In the genomic region with DNA sequence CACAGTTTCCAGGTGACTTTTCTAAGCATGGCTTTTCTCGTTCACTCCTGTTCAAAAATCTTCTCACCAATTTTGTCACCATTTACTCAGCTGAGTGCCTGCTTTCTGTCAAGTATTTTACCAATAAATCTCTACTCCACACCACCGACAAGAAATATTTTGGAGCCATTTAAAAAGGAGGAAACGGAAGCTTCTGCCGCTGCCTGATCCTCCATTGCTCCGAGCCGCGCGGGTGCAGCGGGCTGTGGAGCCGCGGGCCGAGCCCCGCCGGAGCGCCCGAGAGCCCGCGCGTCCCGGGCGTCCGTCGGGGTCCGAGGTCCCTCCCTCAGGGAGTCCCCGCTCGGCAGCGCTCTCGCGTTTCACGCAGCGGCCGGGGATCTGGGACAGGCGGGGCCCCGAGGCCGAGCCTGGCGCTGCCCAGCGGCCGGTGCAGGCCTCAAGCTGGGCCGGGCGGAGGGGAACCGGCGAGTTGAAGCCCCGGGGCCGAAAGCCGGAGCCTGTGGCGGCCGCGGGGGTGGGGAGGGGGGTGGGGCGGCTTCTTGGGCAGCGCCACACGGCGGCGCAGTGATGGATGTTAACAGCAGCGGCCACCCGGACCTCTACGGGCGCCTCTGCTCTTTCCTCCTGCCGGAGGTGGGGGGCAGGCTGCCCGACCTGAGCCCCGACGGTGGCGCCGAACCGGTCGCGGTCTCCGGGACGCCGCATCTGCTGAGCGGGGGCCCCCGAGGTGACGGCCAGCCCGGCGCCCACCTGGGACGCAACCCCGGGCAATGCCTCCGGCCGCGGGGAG, we compare ENCODE assay signal across 9 cellular contexts. TPM values are rescaled to one million over a fixed set of nuclear protein-coding genes. Genes with fewer than 3 reads are reported as not detected.
DNase-seq lines count a peak whose midpoint lies in the region; ATAC-seq, FAIRE-seq and TF ChIP-seq lines count a peak whose summit lies in the region.
"Had no signal": no experiment of that assay in that cellular context is flagged by ENCODE, and none has a peak within 500 bp of the region (broad histone marks: within the 10 kb centered on the region; RNA-seq: fewer than 3 reads in every experiment).

No MANE protein-coding gene starts in this region.

- H3K79me2 ChIP-seq in SK-N-SH (ENCODE audit: insufficient read depth): peaks cover 27% of the 10 kb centered on the region

- H3K4me2 ChIP-seq in SK-N-SH: peak overlapping the region; percentile 95

- no peak for TF ChIP-seq EP300 in SK-N-SH (IDR thresholded peaks at IDR 0.05; ENCODE audit: borderline replicate concordance in 1 of 2, low read depth in 1 of 2, low read length in 1 of 2)

- peak overlapping the region; percentile 87 for H3K9ac ChIP-seq in SK-N-SH

- FAIRE-seq in pancreas (lab: Jason Lieb, UNC): no peak

- H3K27me3 ChIP-seq in SK-N-SH (ENCODE audit: insufficient read depth): no peaks in the 10 kb centered on the region
- no peaks in the 10 kb centered on the region for H3K27me3 ChIP-seq in heart right ventricle
- no peaks in the 10 kb centered on the region for H3K27me3 ChIP-seq in pancreas

- no peak for TF ChIP-seq RAD21 in SK-N-SH (IDR thresholded peaks at IDR 0.05; ENCODE audit: low read length)

- intact Hi-C loops in heart right ventricle (cut with DNase I): loop anchor here in 6 of 10 donors (5.0 to 10.0 kb wide), 6 partner anchors 41 to 214 kb away; a partner anchor contains a TSS
- intact Hi-C loops in pancreas (cut with DNase I): no loop called here

- peak overlapping the region; percentile 60; the same call in 1 of the 2 replicates for H2AFZ ChIP-seq in SK-N-SH (ENCODE audit: low read depth)

- WGBS in SK-N-SH (ENCODE audit: low lambda C conversion rate): under 1% methylated on average over 33 of the region's 79 CpGs
- WGBS in heart right ventricle, 2 donors: 0 to 1% methylated on average over 72 to 79 of the region's 79 CpGs
- 1% methylated on average over 61 to 79 of the region's 79 CpGs for WGBS in pancreas, 2 donors

- H3K27ac ChIP-seq in SK-N-SH (ENCODE audit: low read depth in 2 of 2, low read length in 1 of 2) (peak overlapping the region; percentile 69 to 87), angular gyrus (ENCODE audit: low read depth, low read length) (peak overlapping the region; percentile 83), heart right ventricle (peak overlapping the region; percentile 78 to 99 (median 92)), pancreas (peak overlapping the region; percentile 60 to 92 (median 83))

- POLR2A ChIA-PET in GM10248 (lab: Yijun Ruan, JAX): no interaction called here
- POLR2A ChIA-PET in SK-N-SH (lab: Yijun Ruan, JAX): interaction anchor here (1.0 kb wide), 1 partner anchor 209 kb away, joined by 3 read pairs; no protein-coding TSS in a partner anchor

- peaks cover 5% of the 10 kb centered on the region for H3F3A ChIP-seq in SK-N-SH (replicated peaks; ENCODE audit: insufficient read depth)

- CTCF ChIA-PET in GM10248 (lab: Yijun Ruan, JAX) (no interaction called here), SK-N-SH (lab: Yijun Ruan, JAX) (interaction anchor here (2.1 kb wide), 1 partner anchor 211 kb away, joined by 10 read pairs; no protein-coding TSS in a partner anchor)

- ATAC-seq in heart right ventricle: peak; percentile 36 to 60 (median 47)
- ATAC-seq in pancreas: peak; percentile 32 to 50 (median 40)
- no peak for ATAC-seq in HG02610 (IDR thresholded peaks at IDR 0.05; ENCODE audit: unreplicated experiment)

- H3K4me3 ChIP-seq in SK-N-SH (ENCODE audit: low read depth in 2 of 2, low read length in 1 of 2) (peak overlapping the region; percentile 70 to 76), heart right ventricle (peak overlapping the region; percentile 58 to 98 (median 86)), pancreas (peak overlapping the region; percentile 64 to 78 (median 70))

- H3K9me2 ChIP-seq in SK-N-SH: no peaks in the 10 kb centered on the region

- H3K9me3 ChIP-seq in SK-N-SH (no peaks in the 10 kb centered on the region), heart right ventricle (no peaks in the 10 kb centered on the region), pancreas (no peaks in the 10 kb centered on the region)

- no peaks in the 10 kb centered on the region for H4K20me1 ChIP-seq in SK-N-SH (ENCODE audit: insufficient read depth)

- no peaks in the 10 kb centered on the region for H3K36me3 ChIP-seq in SK-N-SH (replicated peaks in 1 of 2; ENCODE audit: control insufficient read depth in 1 of 2, insufficient read depth in 2 of 2, low read length in 1 of 2)
- H3K36me3 ChIP-seq in heart right ventricle: no peaks in the 10 kb centered on the region
- H3K36me3 ChIP-seq in pancreas: no peaks in the 10 kb centered on the region

- TF ChIP-seq CTCF in GM10248 (IDR thresholded peaks at IDR 0.05; ENCODE audit: control extremely low read depth, extremely low read depth, low read depth, missing control alignments) (no peak), SK-N-SH (IDR thresholded peaks at IDR 0.05) (peak; percentile 44), heart right ventricle (IDR thresholded peaks at IDR 0.05) (peak in 8 of 9 donors; percentile 37 to 68 (median 46)), pancreas (IDR thresholded peaks at IDR 0.05) (peak in 1 of 4 donors; percentile 13)

- peaks cover 6 to 16% of the 10 kb centered on the region in 2 experiments; a peak in 3 of 4 replicates for H3K4me1 ChIP-seq in SK-N-SH (ENCODE audit: control insufficient read depth in 1 of 2, insufficient read depth in 2 of 2, low read depth in 1 of 2, low read length in 1 of 2)
- H3K4me1 ChIP-seq in heart right ventricle: peaks cover 5 to 58% (median 41%) of the 10 kb centered on the region in 9 donors
- peaks cover 6 to 22% (median 16%) of the 10 kb centered on the region in 3 donors for H3K4me1 ChIP-seq in pancreas

- DNase-seq in GM10248 (ENCODE audit: extremely low spot score): peak; percentile 63
- peak; percentile 70 for DNase-seq in HK-2 (ENCODE audit: unreplicated experiment)
- peak; percentile 93 for DNase-seq in SK-N-SH
- peak; percentile 40 to 58 for DNase-seq in heart right ventricle
- DNase-seq in pancreas: peak; percentile 39 to 84 (median 58)
- DNase-seq in NCI-H446 treated with DMSO at 0.1 percent for 48 hours (lab: John Stamatoyannopoulos, UW): no peak

TF ChIP-seq in SK-N-SH, 30 proteins besides CTCF, POLR2A, EP300 and RAD21 (continues in another document):
- no peak for TF ChIP-seq GATA2 (CRISPR knock-in tag; IDR thresholded peaks at IDR 0.05)
- TF ChIP-seq CHD2 (IDR thresholded peaks at IDR 0.05; ENCODE audit: low read length, partially characterized antibody): peak; percentile 49
- peak; percentile 28; the same call in 1 of the 2 replicates for TF ChIP-seq SMC3 (IDR thresholded peaks at IDR 0.05; ENCODE audit: low read depth, low read length)
- TF ChIP-seq, protein P1, sequence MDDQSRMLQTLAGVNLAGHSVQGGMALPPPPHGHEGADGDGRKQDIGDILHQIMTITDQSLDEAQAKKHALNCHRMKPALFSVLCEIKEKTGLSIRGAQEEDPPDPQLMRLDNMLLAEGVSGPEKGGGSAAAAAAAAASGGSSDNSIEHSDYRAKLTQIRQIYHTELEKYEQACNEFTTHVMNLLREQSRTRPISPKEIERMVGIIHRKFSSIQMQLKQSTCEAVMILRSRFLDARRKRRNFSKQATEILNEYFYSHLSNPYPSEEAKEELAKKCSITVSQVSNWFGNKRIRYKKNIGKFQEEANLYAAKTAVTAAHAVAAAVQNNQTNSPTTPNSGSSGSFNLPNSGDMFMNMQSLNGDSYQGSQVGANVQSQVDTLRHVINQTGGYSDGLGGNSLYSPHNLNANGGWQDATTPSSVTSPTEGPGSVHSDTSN (IDR thresholded peaks at IDR 0.05): no peak
- TF ChIP-seq JUND (IDR thresholded peaks at IDR 0.05): no peak
- TF ChIP-seq, protein P2, sequence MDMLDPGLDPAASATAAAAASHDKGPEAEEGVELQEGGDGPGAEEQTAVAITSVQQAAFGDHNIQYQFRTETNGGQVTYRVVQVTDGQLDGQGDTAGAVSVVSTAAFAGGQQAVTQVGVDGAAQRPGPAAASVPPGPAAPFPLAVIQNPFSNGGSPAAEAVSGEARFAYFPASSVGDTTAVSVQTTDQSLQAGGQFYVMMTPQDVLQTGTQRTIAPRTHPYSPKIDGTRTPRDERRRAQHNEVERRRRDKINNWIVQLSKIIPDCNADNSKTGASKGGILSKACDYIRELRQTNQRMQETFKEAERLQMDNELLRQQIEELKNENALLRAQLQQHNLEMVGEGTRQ (IDR thresholded peaks at IDR 0.05; ENCODE audit: borderline replicate concordance, low read depth, low read length): no peak
- no peak for TF ChIP-seq MXI1 (IDR thresholded peaks at IDR 0.05; ENCODE audit: low read depth, low read length)
- no peak for TF ChIP-seq FOSL2 (IDR thresholded peaks at IDR 0.05; ENCODE audit: borderline replicate concordance, low read depth)

RNA-seq across cellular contexts. Expression of a gene that starts 1.1 kb away (rescaled TPM):
- polyA plus RNA-seq in SK-N-SH (2012; rRNA removed) (16.3 and 17.9 TPM in 2 replicates), heart right ventricle (10 to 100 TPM; 23.7 to 72.0 TPM), pancreas (10 to 100 TPM; 25.8 to 41.6 TPM)
- polyA plus RNA-seq in SK-N-SH (2012; cell fraction: cytosol; rRNA removed): 24.2 and 25.8 TPM in 2 replicates
- polyA plus RNA-seq in SK-N-SH (2012; cell fraction: nucleus; rRNA removed): 12.7 and 18.1 TPM in 2 replicates
- total RNA-seq in heart right ventricle (10 to 100 TPM; 45.2 to 71.4 (median 51.4) TPM), pancreas (10 to 100 TPM; 37.4 to 57.6 (median 49.1) TPM)

RNA-seq across cellular contexts. Expression of a gene that starts 43.1 kb away (rescaled TPM):
- polyA plus RNA-seq in SK-N-SH (2012; rRNA removed) (3.7 and 4.9 TPM in 2 replicates), heart right ventricle (1 to 10 TPM in 1 of 2 donors, under 1 TPM in 1; 0.59 to 1.1 TPM), pancreas (1 to 10 TPM; 1.1 to 2.3 TPM)
- 3.1 and 3.8 TPM in 2 replicates for polyA plus RNA-seq in SK-N-SH (2012; cell fraction: cytosol; rRNA removed)
- polyA plus RNA-seq in SK-N-SH (2012; cell fraction: nucleus; rRNA removed): 2.2 and 3.4 TPM in 2 replicates
- total RNA-seq in heart right ventricle (1 to 10 TPM; 1.4 to 3.6 (median 2.5) TPM), pancreas (1 to 10 TPM; 3.5 to 4.6 (median 4.0) TPM)

RNA-seq across cellular contexts. Expression of a gene that starts 49.2 kb away (rescaled TPM):
- polyA plus RNA-seq in SK-N-SH (2012; rRNA removed) (not detected in 2 replicates), heart right ventricle (under 1 TPM in 1 of 2 donors, not detected in 1; 0.04 TPM), pancreas (under 1 TPM; 0.33 to 0.42 TPM)
- not detected in 2 replicates for polyA plus RNA-seq in SK-N-SH (2012; cell fraction: cytosol; rRNA removed)
- polyA plus RNA-seq in SK-N-SH (2012; cell fraction: nucleus; rRNA removed): 0.14 TPM in 1 of 2 replicates, not detected in the other
- total RNA-seq in heart right ventricle (not detected), pancreas (under 1 TPM in 1 of 6 donors, not detected in 5; 0.24 TPM)
- total RNA-seq: pulmonary artery endothelial cell had no signal

Comparison
In these comparisons a context has a peak if more than half of its experiments do, and no peak if none do; other contexts are left out.
1. intact Hi-C loops: an anchor here in heart right ventricle (5.0 to 10.0 kb wide); none called in pancreas.